ENCODE assay signal across 1 cellular context in the genomic region with DNA sequence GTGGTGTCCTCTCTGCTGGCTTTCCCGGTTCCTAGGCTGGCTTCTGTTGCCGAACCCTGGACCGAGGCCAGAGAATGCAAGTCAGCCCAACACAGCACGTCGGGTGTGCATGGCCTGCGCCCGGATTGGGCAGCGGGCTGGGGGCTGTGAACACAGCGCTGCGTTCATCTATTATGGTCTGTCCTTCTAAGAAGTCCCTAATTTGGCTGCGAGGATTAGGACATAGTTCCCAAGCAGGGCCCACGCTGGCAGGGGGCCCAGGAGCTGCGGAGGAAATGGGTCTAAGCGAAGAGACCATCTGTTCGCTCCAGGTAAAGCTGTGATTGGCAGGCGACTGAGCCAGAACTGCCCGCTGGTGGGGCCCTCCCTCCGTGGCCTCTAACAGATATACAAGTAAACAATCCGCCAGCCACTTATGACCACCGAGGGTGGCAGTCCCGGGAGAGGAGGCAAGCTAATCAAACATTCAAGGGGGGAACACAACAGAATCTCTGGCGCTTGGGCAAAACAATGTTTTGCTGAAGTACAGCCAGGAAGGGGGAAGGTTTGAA.
A peak's percentile ranks its signal among the peaks of the same experiment; 100 is the strongest.
TF ChIP-seq lines count a peak whose summit lies in the region.

No MANE protein-coding gene starts in this region.

TF ChIP-seq in GM23338, 12 proteins besides CTCF, POLR2A, EP300 and RAD21:
- no peak for TF ChIP-seq ZNF331 (CRISPR knock-in tag; IDR thresholded peaks at IDR 0.05; ENCODE audit: low read depth)
- peak; percentile 38 for TF ChIP-seq POLR2AphosphoS5 (IDR thresholded peaks at IDR 0.05; ENCODE audit: low read depth)
